ENCODE assay signal across 16 cellular contexts in genomic region chr13:111565400-111565799, GRCh38.
DNase-seq lines count a peak whose midpoint lies in the region; FAIRE-seq and TF ChIP-seq lines count a peak whose summit lies in the region.
"Had no signal": no experiment of that assay in that cellular context is flagged by ENCODE, and none has a peak within 500 bp of the region (broad histone marks: within the 10 kb centered on the region; RNA-seq: fewer than 3 reads in every experiment).

No MANE protein-coding gene starts in this region.

- H3K27ac Mint-ChIP-seq in Calu3 (ENCODE audit: unreplicated experiment) = no peak overlapping the region
- H3K27ac Mint-ChIP-seq: CD4-positive, alpha-beta memory T cell had no signal

- H3K36me3 Mint-ChIP-seq in Calu3 (ENCODE audit: insufficient read depth, unreplicated experiment) = no peaks in the 10 kb centered on the region
- H3K36me3 Mint-ChIP-seq: CD4-positive, alpha-beta memory T cell had no signal

- 80 to 96% (median 91%) methylated on average over 4 to 10 of the region's 10 CpGs for WGBS in spleen, 5 donors

- H3K36me3 ChIP-seq in kidney (ENCODE audit: control insufficient read depth in 1 of 2, insufficient read depth in 2 of 2, low read length in 2 of 2) (no peaks in the 10 kb centered on the region), spleen (no peaks in the 10 kb centered on the region), MG63 (no peaks in the 10 kb centered on the region)
- H3K36me3 ChIP-seq: HAP-1 had no signal

- H3K9ac ChIP-seq in kidney (ENCODE audit: low read length in 2 of 2) = no peak overlapping the region

- H3K27ac ChIP-seq in kidney (ENCODE audit: low read depth in 2 of 2, low read length in 2 of 2) = no peak overlapping the region
- no peak overlapping the region for H3K27ac ChIP-seq in spleen

- H3K4me1 ChIP-seq in kidney (ENCODE audit: control insufficient read depth in 1 of 2, insufficient read depth in 1 of 2, low read depth in 1 of 2, low read length in 2 of 2) (no peaks in the 10 kb centered on the region), spleen (no peaks in the 10 kb centered on the region)
- H3K4me1 ChIP-seq: HAP-1 had no signal

- no peak overlapping the region for H3K4me3 Mint-ChIP-seq in Calu3 (ENCODE audit: low read depth, unreplicated experiment)
- H3K4me3 Mint-ChIP-seq: CD4-positive, alpha-beta memory T cell had no signal

- BruUV-seq in Calu3 (replicated peaks; lab: Mats Ljungman, UMichigan) = no TSS peak

- peaks cover 0 to 23% (median 0%) of the 10 kb centered on the region in 7 donors for H3K27me3 ChIP-seq in spleen (replicated peaks in 1 of 7)
- H3K27me3 ChIP-seq in MG63 = no peaks in the 10 kb centered on the region

- H3K4me1 Mint-ChIP-seq in Calu3 (ENCODE audit: low read depth, unreplicated experiment) = no peaks in the 10 kb centered on the region

- TF ChIP-seq CTCF in kidney (IDR thresholded peaks at IDR 0.05; ENCODE audit: borderline replicate concordance, extremely low read depth, insufficient read depth) (no peak), spleen (IDR thresholded peaks at IDR 0.05 in 8 of 11, conservative IDR thresholded peaks at IDR 0.05 in 3 of 11) (no peak), Calu3 (IDR thresholded peaks at IDR 0.05; ENCODE audit: unreplicated experiment) (no peak)

- no peaks in the 10 kb centered on the region for H3K27me3 Mint-ChIP-seq in Calu3 (ENCODE audit: unreplicated experiment)

- DNase-seq in kidney = peak; percentile 45
- DNase-seq in mesenteric fat pad (ENCODE audit: low spot score) = peak; percentile 64
- DNase-seq in spleen = peak; percentile 56
- DNase-seq in central memory CD4-positive, alpha-beta T cell = no peak
- DNase-seq in Calu3 = no peak
- no peak for DNase-seq in MG63
- DNase-seq: C1 segment of cervical spinal cord; CD4-positive, alpha-beta memory T cell; COR-L47; DMS153; DND-41; GOT3 had no signal

- intact Hi-C loops in kidney (cut with DNase I) (no loop called here), spleen (cut with DNase I; ENCODE audit: low total_unique reads) (no loop called here), Calu3 (cut with micrococcal nuclease; ENCODE audit: unreplicated experiment) (no loop called here)

- FAIRE-seq in kidney (lab: Jason Lieb, UNC) = no peak
- FAIRE-seq: G401.6, GM12892, H54 had no signal

- TF ChIP-seq POLR2A in spleen (IDR thresholded peaks at IDR 0.05) = no peak

- peaks cover 9% of the 10 kb centered on the region for H3K9me3 Mint-ChIP-seq in Calu3 (ENCODE audit: low read depth, unreplicated experiment)

- H3K4me3 ChIP-seq in kidney (ENCODE audit: low read length in 2 of 2) (no peak overlapping the region), spleen (no peak overlapping the region), MG63 (no peak overlapping the region)
- H3K4me3 ChIP-seq: HAP-1 had no signal

- CTCF ChIA-PET in Calu3 (lab: Charles Lee) = no interaction called here

- H3K9me3 ChIP-seq in kidney (ENCODE audit: control insufficient read depth in 1 of 2, low read length in 2 of 2) (no peaks in the 10 kb centered on the region), spleen (peaks cover 0 to 12% (median 4%) of the 10 kb centered on the region in 8 donors), MG63 (no peaks in the 10 kb centered on the region)
- H3K9me3 ChIP-seq: HAP-1 had no signal

Comparison
In these comparisons a context has a peak if more than half of its experiments do, and no peak if none do; other contexts are left out.
1. DNase-seq: peak in kidney (single experiment), mesenteric fat pad (single experiment) and spleen (single experiment); none in central memory CD4-positive, alpha-beta T cell (single experiment), Calu3 (single experiment) and MG63 (single experiment).